In the genomic region with DNA sequence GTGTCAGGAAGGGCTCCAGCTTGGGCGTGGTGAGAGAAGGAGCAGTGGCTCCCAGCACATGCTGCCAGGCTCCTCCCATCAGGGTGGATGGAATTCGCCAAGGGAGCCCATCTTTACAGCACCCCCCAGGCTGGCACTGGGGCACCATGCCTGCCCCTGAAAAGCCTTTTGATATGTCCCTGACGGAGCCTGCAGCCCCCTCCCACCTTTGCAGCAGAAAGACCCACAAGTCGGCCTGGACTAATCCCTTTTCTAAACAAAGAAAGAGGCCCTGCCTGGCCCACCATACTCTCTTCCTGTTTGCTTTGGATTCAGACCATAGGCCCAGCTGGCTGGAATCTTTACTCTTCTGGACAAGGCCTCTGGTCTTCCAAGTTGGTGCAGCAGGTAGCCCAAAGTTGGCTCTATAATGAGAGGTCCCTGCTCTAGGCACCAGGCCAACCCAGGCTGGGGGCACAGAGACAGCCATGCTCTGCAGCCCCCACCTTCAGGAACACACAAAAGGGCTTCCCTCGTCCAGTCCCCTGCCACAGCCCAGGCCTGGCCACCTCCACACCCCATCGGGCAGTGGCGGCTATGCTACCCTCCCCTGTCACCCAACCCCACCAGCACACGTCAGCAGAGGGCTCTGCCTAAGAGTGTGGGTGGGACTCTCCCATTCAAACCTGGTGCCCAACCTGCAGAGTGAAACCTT, we compare ENCODE assay signal across 19 cellular contexts. TPM values are rescaled to one million over a fixed set of nuclear protein-coding genes. Genes with fewer than 3 reads are reported as not detected.
DNase-seq lines count a peak whose midpoint lies in the region; ATAC-seq and TF ChIP-seq lines count a peak whose summit lies in the region.
"Had no signal": no experiment of that assay in that cellular context is flagged by ENCODE, and none has a peak within 500 bp of the region (broad histone marks: within the 10 kb centered on the region; RNA-seq: fewer than 3 reads in every experiment).

No MANE protein-coding gene starts in this region.

- peak overlapping the region; percentile 79; the same call in 1 of the 2 replicates for H2AK5ac ChIP-seq in IMR-90 (ENCODE audit: low read depth, low read length)

- H4K5ac ChIP-seq in IMR-90 (ENCODE audit: low read depth, low read length): peak overlapping the region; percentile 72; the same call in 1 of the 2 replicates

- H3K27me3 ChIP-seq in ACC112 (ENCODE audit: insufficient read depth, low read length): no peaks in the 10 kb centered on the region
- no peaks in the 10 kb centered on the region for H3K27me3 ChIP-seq in IMR-90 (ENCODE audit: control insufficient read depth, insufficient read depth, low read length)
- H3K27me3 ChIP-seq in esophagus squamous epithelium: peaks cover 0 to 12% (median 1%) of the 10 kb centered on the region in 4 donors

- H3K4me3 ChIP-seq in ACC112 (ENCODE audit: low read depth, low read length) (no peak overlapping the region), IMR-90 (ENCODE audit: insufficient read depth, low read depth, low read length) (no peak overlapping the region), choroid plexus epithelial cell (ENCODE audit: low read depth, low read length) (no peak overlapping the region), esophagus squamous epithelium (no peak overlapping the region), foreskin fibroblast (ENCODE audit: low read depth in 1 of 2, low read length in 2 of 2) (no peak overlapping the region)
- H3K4me3 ChIP-seq: esophagus muscularis mucosa, K562 had no signal

- no peak overlapping the region for H3K56ac ChIP-seq in IMR-90 (ENCODE audit: extremely low read depth, insufficient read depth, low read length)

- H3K23ac ChIP-seq in IMR-90 (ENCODE audit: low read depth, low read length): peak overlapping the region; percentile 60; the same call in 1 of the 2 replicates

- CTCF ChIA-PET in IMR-90 (lab: Yijun Ruan, JAX): no interaction called here

- H3K36me3 ChIP-seq in ACC112 (ENCODE audit: insufficient read depth, low read length): peaks cover 23% of the 10 kb centered on the region; the same call in 1 of the 2 replicates
- peaks cover 18% of the 10 kb centered on the region; the same call in 1 of the 2 replicates for H3K36me3 ChIP-seq in IMR-90 (ENCODE audit: control insufficient read depth, insufficient read depth, low read length)
- H3K36me3 ChIP-seq in esophagus squamous epithelium: no peaks in the 10 kb centered on the region

- POLR2A ChIA-PET in IMR-90 (lab: Charles Lee; ENCODE audit: unreplicated experiment): no interaction called here

- BruUV-seq in IMR-90 (replicated peaks; lab: Mats Ljungman, UMichigan): no TSS peak

- H4K20me1 ChIP-seq in IMR-90 (ENCODE audit: insufficient read depth, low read length): peaks cover 5% of the 10 kb centered on the region; the same call in 1 of the 2 replicates

- 53% methylated on average over 3 of the region's 8 CpGs; no CpG with 5 or more reads in 1 of the 2 experiments for WGBS in IMR-90 (ENCODE audit: extremely low coverage in 2 of 2, insufficient read length in 1 of 2), 2 experiments
- 63 to 67% methylated on average over 6 to 7 of the region's 8 CpGs for WGBS in esophagus squamous epithelium, 2 donors

- H3K4me1 ChIP-seq in ACC112 (ENCODE audit: control insufficient read depth, insufficient read depth, low read length, unreplicated experiment): peaks cover 33% of the 10 kb centered on the region
- peaks cover 21% of the 10 kb centered on the region for H3K4me1 ChIP-seq in IMR-90 (ENCODE audit: control insufficient read depth, insufficient read depth, low read length)
- peaks cover 17 to 51% (median 25%) of the 10 kb centered on the region in 3 donors for H3K4me1 ChIP-seq in esophagus squamous epithelium

- intact Hi-C loops in IMR-90 (cut with micrococcal nuclease) (no loop called here), esophagus squamous epithelium (cut with DNase I) (no loop called here)

- DNase-seq in IMR-90 (peak; percentile 58), choroid plexus epithelial cell (ENCODE audit: low read depth) (peak; percentile 47), lung microvascular endothelial cell (ENCODE audit: low read depth in 2 of 2) (peak; percentile 48 to 65), esophagus squamous epithelium (lab: John Stamatoyannopoulos, UW) (no peak), DMS53 (lab: John Stamatoyannopoulos, UW) (no peak), foreskin fibroblast (no peak)
- DNase-seq: activated CD8-positive, alpha-beta memory T cell treated with anti-CD3 and anti-CD28 coated beads for 24 hours; amniotic stem cell; left cardiac atrium; naive thymus-derived CD4-positive, alpha-beta T cell; NCI-H1105 treated with DMSO at 0.1 percent for 48 hours had no signal

- peaks cover 93% of the 10 kb centered on the region for H3K79me2 ChIP-seq in ACC112 (ENCODE audit: control insufficient read depth, insufficient read depth, low read length, unreplicated experiment)

- dilution Hi-C loops in IMR-90 (cut with HindIII; ENCODE audit: low sequenced_read_pairs, unreplicated experiment): no loop called here

- peak overlapping the region; percentile 63; the same call in 1 of the 3 replicates for H2BK15ac ChIP-seq in IMR-90 (ENCODE audit: low read depth, low read length)

- H2BK5ac ChIP-seq in IMR-90 (ENCODE audit: low read depth, low read length, poor library complexity, severe bottlenecking): no peak overlapping the region

- H3K9me1 ChIP-seq in IMR-90 (ENCODE audit: insufficient read depth, low read length): peaks cover 31% of the 10 kb centered on the region

- H3K4ac ChIP-seq in IMR-90 (ENCODE audit: low read depth, low read length): peak overlapping the region; percentile 87

- in situ Hi-C loops in IMR-90 (cut with MboI; ENCODE audit: low sequenced_read_pairs): no loop called here

- H3K27ac ChIP-seq in ACC112 (ENCODE audit: low read depth, low read length) (0 out of 2 replicates have a peak overlapping the region, but pooled peaks have one; percentile 1), IMR-90 (ENCODE audit: insufficient read depth, low read length) (peak overlapping the region; percentile 22; the same call in 1 of the 2 replicates), esophagus squamous epithelium (peak overlapping the region in 1 of 4 donors; percentile 15)
- H3K27ac ChIP-seq: esophagus muscularis mucosa had no signal

- H3K9me3 ChIP-seq in IMR-90 (ENCODE audit: control insufficient read depth, insufficient read depth, low read length): no peaks in the 10 kb centered on the region
- H3K9me3 ChIP-seq in esophagus squamous epithelium: no peaks in the 10 kb centered on the region
- H3K9me3 ChIP-seq: esophagus muscularis mucosa had no signal

- H3K9ac ChIP-seq in IMR-90 (ENCODE audit: low read depth, low read length): no peak overlapping the region

- peak overlapping the region; percentile 69 for H2BK20ac ChIP-seq in IMR-90 (ENCODE audit: low read depth, low read length)

- H2AFZ ChIP-seq in ACC112 (ENCODE audit: low read length, unreplicated experiment) (no peak overlapping the region), IMR-90 (replicated peaks; ENCODE audit: low read length, poor library complexity) (peak overlapping the region; percentile 81)

- ATAC-seq in IMR-90 (ENCODE audit: low read depth) (peak; percentile 59), HG02973 (IDR thresholded peaks at IDR 0.05; ENCODE audit: unreplicated experiment) (no peak)
- ATAC-seq: K562; left cardiac atrium; naive thymus-derived CD4-positive, alpha-beta T cell; Right ventricle myocardium inferior had no signal

- peak overlapping the region; percentile 20; the same call in 1 of the 2 replicates for H3K4me2 ChIP-seq in IMR-90 (ENCODE audit: low read depth, low read length)

- H3K14ac ChIP-seq in IMR-90 (replicated peaks; ENCODE audit: low read depth, low read length): peak overlapping the region; percentile 60; the same call in 1 of the 2 replicates

- peak overlapping the region; percentile 51 for H4K91ac ChIP-seq in IMR-90 (ENCODE audit: insufficient read depth, low read depth, low read length)

- peak overlapping the region; percentile 77 for H2BK120ac ChIP-seq in IMR-90 (ENCODE audit: low read depth, low read length)

- TF ChIP-seq CTCF in IMR-90 (conservative IDR thresholded peaks at IDR 0.05; ENCODE audit: low read depth, low read length) (no peak), choroid plexus epithelial cell (conservative IDR thresholded peaks at IDR 0.05; ENCODE audit: low read depth, low read length) (no peak), esophagus squamous epithelium (IDR thresholded peaks at IDR 0.05) (no peak), foreskin fibroblast (IDR thresholded peaks at IDR 0.05; ENCODE audit: low read depth, low read length) (no peak)

- H3K79me1 ChIP-seq in IMR-90 (ENCODE audit: low read depth in 1 of 2, low read length in 2 of 2): peaks cover 2 to 61% of the 10 kb centered on the region in 2 experiments; a peak in 3 of 4 replicates

- TF ChIP-seq POLR2A in IMR-90 (IDR thresholded peaks at IDR 0.05; ENCODE audit: low read depth, low read length) (no peak), esophagus squamous epithelium (IDR thresholded peaks at IDR 0.05) (no peak)

- TF ChIP-seq RAD21 in IMR-90 (IDR thresholded peaks at IDR 0.05; ENCODE audit: low read length): no peak

- peak overlapping the region in 1 of 2 experiments; percentile 84; a peak in 2 of 4 replicates for H4K8ac ChIP-seq in IMR-90 (ENCODE audit: low read depth in 2 of 2, low read length in 2 of 2)

- H3K18ac ChIP-seq in IMR-90 (ENCODE audit: low read depth, low read length): peak overlapping the region; percentile 10; the same call in 1 of the 2 replicates

- peak overlapping the region; percentile 80 for H2AK9ac ChIP-seq in IMR-90 (replicated peaks; ENCODE audit: low read depth, low read length, poor library complexity)

TF ChIP-seq in IMR-90, 13 proteins besides CTCF, POLR2A, EP300 and RAD21 (continues in another document):
- TF ChIP-seq RCOR1 (IDR thresholded peaks at IDR 0.05; ENCODE audit: insufficient replicate concordance, low read length): no peak

RNA-seq across cellular contexts. Expression of a gene that starts 5.4 kb away (rescaled TPM):
- 8.4 and 8.6 TPM in 2 replicates for total RNA-seq in IMR-90 (2012; rRNA removed)
- 40.4 and 47.0 TPM in 2 replicates for polyA plus RNA-seq in IMR-90 (2012; rRNA removed)
- 50.7 and 52.3 TPM in 2 replicates for polyA plus RNA-seq in IMR-90 (2012; cell fraction: cytosol; rRNA removed)
- 95.5 and 110 TPM in 2 replicates for polyA plus RNA-seq in IMR-90 (2012; cell fraction: nucleus; rRNA removed; ENCODE audit: low replicate concordance)
- total RNA-seq in lung microvascular endothelial cell: 8.5 and 10.7 TPM in 2 replicates
- total RNA-seq in esophagus squamous epithelium: 10 to 100 TPM in 1 of 4 donors, 1 to 10 TPM in 3; 1.1 to 10.3 (median 3.4) TPM

RNA-seq across cellular contexts. Expression of a gene that starts 33.1 kb away (rescaled TPM):
- total RNA-seq in IMR-90 (2012; rRNA removed): 0.18 and 0.28 TPM in 2 replicates
- 0.32 and 0.34 TPM in 2 replicates for polyA plus RNA-seq in IMR-90 (2012; rRNA removed)
- 0.26 and 0.43 TPM in 2 replicates for polyA plus RNA-seq in IMR-90 (2012; cell fraction: cytosol; rRNA removed)
- polyA plus RNA-seq in IMR-90 (2012; cell fraction: nucleus; rRNA removed; ENCODE audit: low replicate concordance): 0.13 and 0.34 TPM in 2 replicates
- total RNA-seq in lung microvascular endothelial cell: not detected in 2 replicates
- total RNA-seq in esophagus squamous epithelium: 1 to 10 TPM in 1 of 4 donors, under 1 TPM in 2, not detected in 1; 0.59 to 2.4 (median 0.83) TPM
- total RNA-seq: dermis microvascular lymphatic vessel endothelial cell; esophagus muscularis mucosa; naive thymus-derived CD4-positive, alpha-beta T cell; renal cortical epithelial cell; T-helper 1 cell treated with Interleukin-12 subunit alpha and Interleukin-12 subunit beta and Interleukin-4 antibody, amounts not matched to agents 30 ng/mL and 1 ng/mL, for 36 hours had no signal
- polyA plus RNA-seq: naive thymus-derived CD4-positive, alpha-beta T cell had no signal

RNA-seq across cellular contexts. Expression of a gene that starts 58.2 kb away (rescaled TPM):
- total RNA-seq in IMR-90 (2012; rRNA removed): under 0.01 TPM in 1 of 2 replicates, not detected in the other
- 0.10 and 0.13 TPM in 2 replicates for polyA plus RNA-seq in IMR-90 (2012; rRNA removed)
- 0.41 and 0.54 TPM in 2 replicates for polyA plus RNA-seq in IMR-90 (2012; cell fraction: cytosol; rRNA removed)
- polyA plus RNA-seq in IMR-90 (2012; cell fraction: nucleus; rRNA removed; ENCODE audit: low replicate concordance): 0.05 and 0.18 TPM in 2 replicates
- total RNA-seq in lung microvascular endothelial cell: under 0.01 and 0.22 TPM in 2 replicates
- under 1 TPM in 2 of 4 donors, not detected in 2; 0.23 to 0.42 TPM for total RNA-seq in esophagus squamous epithelium

Comparison
In these comparisons a context has a peak if more than half of its experiments do, and no peak if none do; other contexts are left out.
1. DNase-seq: peak in IMR-90 (single experiment), choroid plexus epithelial cell (single experiment) and lung microvascular endothelial cell (2 of 2); none in esophagus squamous epithelium (single experiment), DMS53 (single experiment) and foreskin fibroblast (0 of 2).